In genomic region chr7:17580861-17581260, GRCh38 we compare ENCODE assay signal across 31 cellular contexts.
"Had no signal": no experiment of that assay in that cellular context is flagged by ENCODE, and none has a peak within 500 bp of the region (broad histone marks: within the 10 kb centered on the region; RNA-seq: fewer than 3 reads in every experiment).

No MANE protein-coding gene starts in this region.

- H3K27me3 ChIP-seq: Peyer's patch had no signal

- H3K27ac ChIP-seq: KMS-11, Peyer's patch, RWPE1, VCaP had no signal

- H3K27ac Mint-ChIP-seq: activated B cell treated with CpG ODN at 0.5 μM for 24 hours; activated CD4-positive, alpha-beta memory T cell treated with anti-CD3 and anti-CD28 coated beads for 36 hours; activated naive CD4-positive, alpha-beta T cell treated with anti-CD3 and anti-CD28 coated beads for 36 hours; activated naive CD4-positive, alpha-beta T cell treated with anti-CD3 and anti-CD28 coated beads, Interleukin-2, amount 50 U/mL, for 72 hours; activated T-helper 1 cell treated with anti-CD3 and anti-CD28 coated beads, Interleukin-12 subunit alpha, Interleukin-12 subunit beta, Interleukin-2, Interleukin-4 antibody, amounts not matched to agents 30 ng/mL and 10 ng/mL and 1 ng/mL, durations not matched to agents 14 hours and 24 hours and 36 hours had no signal

- H3K36me3 Mint-ChIP-seq: activated CD4-positive, alpha-beta memory T cell treated with anti-CD3 and anti-CD28 coated beads for 36 hours; brain had no signal

- H3K4me2 ChIP-seq: KMS-11 had no signal

- H3K27me3 Mint-ChIP-seq: activated B cell treated with CpG ODN at 0.5 μM for 24 hours, brain had no signal

- H3K4me1 ChIP-seq: Peyer's patch had no signal

- DNase-seq: activated B cell treated with CpG ODN at 0.5 μM for 24 hours; activated CD4-positive, alpha-beta memory T cell treated with anti-CD3 and anti-CD28 coated beads for 36 hours; activated CD4-positive, alpha-beta T cell treated with anti-CD3 and anti-CD28 coated beads for 4 hours; activated CD4-positive, alpha-beta T cell treated with anti-CD3 and anti-CD28 coated beads, Interleukin-2, amount 50 U/mL, for 1 hour; activated CD4-positive, CD25-positive, alpha-beta regulatory T cell treated with anti-CD3 and anti-CD28 coated beads, Interleukin-2, amount 50 U/mL, for 72 hours; activated CD8-positive, alpha-beta memory T cell treated with anti-CD3 and anti-CD28 coated beads, Interleukin-2, amount 50 U/mL, for 4 hours; activated gamma-delta T cell treated with Interleukin-2 at 50 U/mL for 16 hours; activated naive CD4-positive, alpha-beta T cell treated with anti-CD3 and anti-CD28 coated beads for 36 hours; activated T-cell treated with anti-CD3 and anti-CD28 coated beads for 4 hours; activated T-cell treated with anti-CD3 and anti-CD28 coated beads, Interleukin-2, amount 50 U/mL, for 4 hours; MM.1S; MV-4-11; NCI-H1092; NCI-H1436 treated with DMSO at 0.1 percent for 48 hours; NCI-H1694 treated with DMSO at 0.1 percent for 48 hours; NCI-H2029 treated with DMSO at 0.1 percent for 48 hours; NCI-H226; NCI-H446 treated with DMSO at 0.1 percent for 48 hours; NCI-H524 treated with DMSO at 0.1 percent for 48 hours; Peyer's patch; SIG-M5; SW 1271; T-helper 1 cell; T-helper 2 cell; T-helper 9 cell had no signal

- H3K4me3 Mint-ChIP-seq: activated B cell treated with CpG ODN at 0.5 μM for 24 hours; activated CD4-positive, alpha-beta memory T cell treated with anti-CD3 and anti-CD28 coated beads for 36 hours; activated naive CD4-positive, alpha-beta T cell treated with anti-CD3 and anti-CD28 coated beads for 36 hours; activated T-cell treated with anti-CD3 and anti-CD28 coated beads, Interleukin-2, amount 50 U/mL, for 4 hours; activated T-helper 1 cell treated with anti-CD3 and anti-CD28 coated beads, Interleukin-12 subunit alpha, Interleukin-12 subunit beta, Interleukin-2, Interleukin-4 antibody, amounts not matched to agents 30 ng/mL and 10 ng/mL and 1 ng/mL, durations not matched to agents 14 hours and 24 hours and 36 hours; brain had no signal

- H3K4me1 Mint-ChIP-seq: activated B cell treated with CpG ODN at 0.5 μM for 24 hours, brain had no signal

- H3K9ac ChIP-seq: KMS-11 had no signal

- H3K4me3 ChIP-seq: Peyer's patch had no signal

- H3K9me3 ChIP-seq: Peyer's patch had no signal

- H3K36me3 ChIP-seq: Peyer's patch had no signal
